8 cellular contexts compared by ENCODE assay signal in the genomic region with DNA sequence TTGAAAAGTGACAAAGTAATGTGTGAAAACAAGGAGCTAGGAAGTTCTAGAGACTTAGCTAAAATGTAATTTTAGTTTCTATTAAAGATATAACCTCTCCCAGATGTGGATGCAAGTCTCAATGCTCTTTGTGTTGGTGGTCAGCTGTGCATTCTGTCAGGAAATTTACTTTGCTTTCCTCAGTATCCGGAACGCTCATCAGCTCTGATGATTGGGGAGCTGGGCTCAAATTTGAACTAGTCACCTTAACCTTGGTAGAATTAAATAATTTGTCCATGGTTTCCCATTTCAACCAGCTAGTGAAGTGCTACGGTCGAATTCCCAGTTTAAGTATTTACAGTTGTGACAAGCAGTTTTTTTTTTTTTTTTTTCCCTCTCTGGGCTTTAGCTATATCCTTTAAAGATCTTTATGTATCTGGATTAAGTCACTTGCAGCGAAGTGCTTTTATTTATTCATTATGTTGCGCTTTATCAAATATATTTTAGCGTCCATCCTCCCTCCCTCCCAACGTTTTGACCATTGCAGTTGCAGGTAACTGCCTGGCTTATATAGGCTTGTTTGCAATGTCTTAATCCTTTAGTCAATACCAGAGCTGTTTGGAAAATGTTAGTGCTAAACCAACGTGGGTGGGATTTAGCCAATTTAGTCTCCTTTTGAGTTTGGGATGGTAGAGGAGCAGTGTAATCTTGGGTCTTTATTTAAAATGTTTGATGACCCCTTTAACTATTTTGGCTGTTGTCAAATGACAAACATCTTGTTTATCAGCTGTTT. TPM values are rescaled to one million over a fixed set of nuclear protein-coding genes. Genes with fewer than 3 reads are reported as not detected.
DNase-seq lines count a peak whose midpoint lies in the region; ATAC-seq and TF ChIP-seq lines count a peak whose summit lies in the region.

No MANE protein-coding gene starts in this region.

- peak overlapping the region; percentile 99 for H3K27ac Mint-ChIP-seq in memory B cell

- H3K4me3 ChIP-seq in cardiac muscle cell (peak overlapping the region; percentile 65), upper lobe of right lung (peak overlapping the region; percentile 73)

- H3K4me1 ChIP-seq in cardiac muscle cell (ENCODE audit: low read depth) (peaks cover 4% of the 10 kb centered on the region), upper lobe of right lung (peaks cover 21% of the 10 kb centered on the region)

- H3K36me3 ChIP-seq in cardiac muscle cell (peaks cover 3% of the 10 kb centered on the region), upper lobe of right lung (peaks cover 10% of the 10 kb centered on the region)

- intact Hi-C loops in cardiac septum (cut with DNase I) (no loop called here), upper lobe of right lung (cut with DNase I) (no loop called here)

- H3K4me3 Mint-ChIP-seq in memory B cell = peak overlapping the region; percentile 100

- H3K36me3 Mint-ChIP-seq in memory B cell = peaks cover 7% of the 10 kb centered on the region

- no peaks in the 10 kb centered on the region for H3K27me3 ChIP-seq in cardiac muscle cell
- no peaks in the 10 kb centered on the region for H3K27me3 ChIP-seq in upper lobe of right lung

- ATAC-seq in memory B cell (ENCODE audit: low read depth) (no peak), upper lobe of right lung (no peak), HG03565 (IDR thresholded peaks at IDR 0.05; ENCODE audit: unreplicated experiment) (no peak), HG02870 (IDR thresholded peaks at IDR 0.05; ENCODE audit: unreplicated experiment) (no peak), HG02678 (IDR thresholded peaks at IDR 0.05; ENCODE audit: unreplicated experiment) (no peak)

- no peaks in the 10 kb centered on the region for H3K9me3 Mint-ChIP-seq in memory B cell

- peaks cover 16% of the 10 kb centered on the region for H3K4me1 Mint-ChIP-seq in memory B cell

- no peaks in the 10 kb centered on the region for H3K9me3 ChIP-seq in cardiac muscle cell (ENCODE audit: low read depth)
- no peaks in the 10 kb centered on the region for H3K9me3 ChIP-seq in upper lobe of right lung

- DNase-seq in cardiac muscle cell (ENCODE audit: low read depth in 1 of 2, low spot score in 1 of 2) (peak in 1 of 2 donors; percentile 7), cardiac septum (ENCODE audit: low spot score) (no peak), astrocyte of the hippocampus (ENCODE audit: low read depth, low spot score) (peak; percentile 2), memory B cell (ENCODE audit: low spot score in 2 of 2) (no peak), upper lobe of right lung (no peak)

- no peaks in the 10 kb centered on the region for H3K27me3 Mint-ChIP-seq in memory B cell

- no peak for TF ChIP-seq CTCF in cardiac muscle cell (IDR thresholded peaks at IDR 0.05; ENCODE audit: low read depth, low read length)
- no peak for TF ChIP-seq CTCF in upper lobe of right lung (IDR thresholded peaks at IDR 0.05)

- H3K27ac ChIP-seq in cardiac muscle cell (no peak overlapping the region), upper lobe of right lung (peak overlapping the region; percentile 90)

RNA-seq across cellular contexts. Expression of gene OGT, which starts 2.1 kb away (rescaled TPM):
- 63.9 and 159 TPM in 2 replicates for total RNA-seq in cardiac muscle cell
- polyA plus RNA-seq in cardiac muscle cell = 37.3 and 57.0 TPM in 2 replicates
- 88.0 TPM for total RNA-seq in cardiac septum
- total RNA-seq in upper lobe of right lung = 129 TPM

RNA-seq across cellular contexts. Expression of gene GCNA, which starts 43.3 kb away (rescaled TPM):
- total RNA-seq in cardiac muscle cell (1.6 and 5.2 TPM in 2 replicates), cardiac septum (1.4 TPM), upper lobe of right lung (3.4 TPM)
- 0.38 and 1.4 TPM in 2 replicates for polyA plus RNA-seq in cardiac muscle cell
